Comparison of ENCODE assay signal across 14 cellular contexts in the genomic region with DNA sequence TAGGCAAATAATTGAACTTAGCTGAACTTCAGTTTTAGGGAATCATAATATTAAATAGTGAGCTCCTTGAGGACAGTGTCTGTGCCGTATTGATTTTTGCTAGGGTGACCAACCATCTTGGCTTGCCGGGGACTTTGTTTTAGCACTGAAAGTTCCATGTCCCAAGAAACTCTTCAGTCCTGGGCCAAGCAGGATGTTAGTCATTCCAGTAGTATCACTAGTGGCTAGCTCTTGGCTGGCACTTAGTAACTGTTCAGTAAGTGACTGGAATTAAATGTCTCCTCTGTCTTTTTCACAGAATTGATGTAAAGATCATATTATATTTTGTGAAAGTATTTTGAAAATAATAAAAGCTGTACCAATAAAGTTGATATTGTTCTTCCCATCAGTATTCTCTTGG. TPM values are rescaled to one million over a fixed set of nuclear protein-coding genes. Genes with fewer than 3 reads are reported as not detected.
DNase-seq lines count a peak whose midpoint lies in the region; ATAC-seq, FAIRE-seq and TF ChIP-seq lines count a peak whose summit lies in the region.
"Had no signal": no experiment of that assay in that cellular context is flagged by ENCODE, and none has a peak within 500 bp of the region (broad histone marks: within the 10 kb centered on the region; RNA-seq: fewer than 3 reads in every experiment).

No MANE protein-coding gene starts in this region.

- in situ Hi-C loops in HepG2 (cut with HindIII; ENCODE audit: extremely low pct_ligation_motif_present, low pct_unique_long_range_greater_than_20kb) = no loop called here

- H4K20me1 ChIP-seq in HepG2 (ENCODE audit: insufficient read depth, low read length) = no peaks in the 10 kb centered on the region
- no peaks in the 10 kb centered on the region; the same call in 1 of the 2 replicates for H4K20me1 ChIP-seq in PC-9 (ENCODE audit: insufficient read depth)

- H3K4me3 ChIP-seq in HepG2 (replicated peaks in 1 of 3; ENCODE audit: insufficient read depth in 1 of 3, low read depth in 2 of 3, low read length in 3 of 3) = no peak overlapping the region
- no peak overlapping the region for H3K4me3 ChIP-seq in PC-9

- FAIRE-seq in HepG2 (lab: Jason Lieb, UNC) = no peak
- FAIRE-seq: HTR-8/SVneo, keratinocyte had no signal

- H3K27ac ChIP-seq in HepG2 (ENCODE audit: extremely low read length, insufficient read depth, low read length) (no peak overlapping the region), PC-9 (no peak overlapping the region)

- no peak for TF ChIP-seq POLR2A in HepG2 (IDR thresholded peaks at IDR 0.05; ENCODE audit: insufficient read depth in 1 of 2, low read depth in 2 of 2, low read length in 2 of 2)

- H3F3A ChIP-seq in PC-9 (ENCODE audit: insufficient read depth, low read depth) = no peaks in the 10 kb centered on the region

- DNase-seq in HT1080 (ENCODE audit: low read depth) (peak; percentile 63), glomerular visceral epithelial cell (ENCODE audit: extremely low spot score) (peak; percentile 26), HepG2 (ENCODE audit: low spot score) (no peak), NCI-H2171 treated with DMSO at 0.1 percent for 48 hours (lab: John Stamatoyannopoulos, UW) (no peak), NCI-H2227 (lab: John Stamatoyannopoulos, UW; ENCODE audit: unreplicated experiment) (no peak), PC-9 (no peak)
- DNase-seq: activated CD8-positive, alpha-beta memory T cell treated with anti-CD3 and anti-CD28 coated beads, Interleukin-2, amount 50 U/mL, for 4 hours; DMS79; NCI-H510A; retina had no signal

- H3K27me3 ChIP-seq in HepG2 (ENCODE audit: control insufficient read depth in 1 of 2, insufficient read depth in 2 of 2, low read length in 2 of 2) (no peaks in the 10 kb centered on the region), PC-9 (ENCODE audit: insufficient read depth, low read depth) (no peaks in the 10 kb centered on the region)

- 100% methylated on average over 2 of the region's 2 CpGs for WGBS in HepG2 (ENCODE audit: low lambda C conversion rate)

- no peak overlapping the region for H3K9ac ChIP-seq in HepG2 (ENCODE audit: insufficient read depth, low read depth, low read length)

- H3K4me2 ChIP-seq in HepG2 (ENCODE audit: low read depth, low read length) (no peak overlapping the region), PC-9 (no peak overlapping the region)

- CTCF ChIA-PET in HepG2 (lab: Yijun Ruan, JAX; ENCODE audit: low intra/inter-chr PET ratio, low total read pairs) = no interaction called here
- CTCF ChIA-PET in PC-9 (lab: Charles Lee) = no interaction called here

- no TSS peak for BruUV-seq in HepG2 (replicated peaks; lab: Mats Ljungman, UMichigan)
- BruUV-seq in PC-9 (replicated peaks; lab: Mats Ljungman, UMichigan) = no TSS peak

- intact Hi-C loops in HepG2 (cut with micrococcal nuclease; ENCODE audit: unreplicated experiment) = no loop called here
- intact Hi-C loops in PC-9 (cut with micrococcal nuclease; ENCODE audit: unreplicated experiment) = no loop called here

- H2AFZ ChIP-seq in HepG2 (ENCODE audit: low read length) (no peak overlapping the region), PC-9 (no peak overlapping the region)

- no peaks in the 10 kb centered on the region for H3K79me2 ChIP-seq in HepG2 (ENCODE audit: insufficient read depth, low read length)
- H3K79me2 ChIP-seq in PC-9 (ENCODE audit: low read depth) = peaks cover 5% of the 10 kb centered on the region; the same call in 1 of the 2 replicates

- H3K4me1 ChIP-seq in HepG2 (ENCODE audit: insufficient read depth, low read length) = no peaks in the 10 kb centered on the region
- H3K4me1 ChIP-seq in PC-9 (replicated peaks; ENCODE audit: insufficient read depth) = no peaks in the 10 kb centered on the region

- POLR2A ChIA-PET in HepG2 (lab: Yijun Ruan, JAX) (no interaction called here), PC-9 (lab: Charles Lee; ENCODE audit: unreplicated experiment) (no interaction called here)

- H3K9me3 ChIP-seq in HepG2 (ENCODE audit: low read length) (no peaks in the 10 kb centered on the region), PC-9 (ENCODE audit: insufficient read depth, low read depth) (0 out of 2 replicates have a peak, but pooled peaks cover 6% of the 10 kb centered on the region)

- peak; percentile 84 for ATAC-seq in GM18502 (IDR thresholded peaks at IDR 0.05; ENCODE audit: poor library complexity, unreplicated experiment)
- peak; percentile 74 for ATAC-seq in GM21619 (IDR thresholded peaks at IDR 0.05; ENCODE audit: unreplicated experiment)
- ATAC-seq in HepG2 = no peak

- TF ChIP-seq RAD21 in HepG2 (CRISPR knock-in tag; IDR thresholded peaks at IDR 0.05) = no peak

- no peak for TF ChIP-seq CTCF in HepG2 (CRISPR knock-in tag; IDR thresholded peaks at IDR 0.05)
- no peak for TF ChIP-seq CTCF in PC-9 (conservative IDR thresholded peaks at IDR 0.05)

- TF ChIP-seq EP300 in HepG2 (IDR thresholded peaks at IDR 0.05; ENCODE audit: low read depth in 2 of 2, low read length in 2 of 2) (no peak), HepG2 (CRISPR knock-in tag; IDR thresholded peaks at IDR 0.05; ENCODE audit: borderline replicate concordance) (no peak)

- no peaks in the 10 kb centered on the region for H3K36me3 ChIP-seq in HepG2 (replicated peaks in 1 of 2; ENCODE audit: control insufficient read depth in 1 of 2, insufficient read depth in 2 of 2, low read length in 2 of 2)
- H3K36me3 ChIP-seq in PC-9 (ENCODE audit: low read depth) = peaks cover 5% of the 10 kb centered on the region; the same call in 1 of the 2 replicates

- H3K9me2 ChIP-seq in PC-9 (ENCODE audit: insufficient read depth) = no peaks in the 10 kb centered on the region

TF ChIP-seq in HepG2, 621 proteins besides CTCF, POLR2A, EP300 and RAD21 (continues in another document):
- no peak for TF ChIP-seq MBNL3 (CRISPR knock-in tag; conservative IDR thresholded peaks at IDR 0.05)
- no peak for TF ChIP-seq ZNF256 (CRISPR knock-in tag; conservative IDR thresholded peaks at IDR 0.05)
- no peak for TF ChIP-seq KLF9 (CRISPR knock-in tag; IDR thresholded peaks at IDR 0.05; ENCODE audit: low read depth)
- TF ChIP-seq HNRNPL (IDR thresholded peaks at IDR 0.05; ENCODE audit: low read depth, low read length) = no peak

RNA-seq across cellular contexts. Expression of gene RSRC1, which starts 42.3 kb away (rescaled TPM):
- total RNA-seq in HT1080 (2014; rRNA removed; shearing (Covaris generic)) = 41.1 and 48.3 TPM in 2 replicates
- 33.2 and 44.3 TPM in 2 replicates for polyA plus RNA-seq in HT1080 (2015; cell fraction: cytosol; rRNA removed)
- 30.5 and 34.7 TPM in 2 replicates for polyA plus RNA-seq in HT1080 (2015; cell fraction: nucleus; rRNA removed)
- 63.0 and 71.9 TPM in 2 replicates for total RNA-seq in HepG2 (2016; rRNA removed; fragmentation: Illumina TruSeq; extraction: Trizol)
- 79.4 and 93.3 TPM in 2 replicates for total RNA-seq in HepG2 (2016; cell fraction: cytosol; rRNA removed; fragmentation: Illumina TruSeq; extraction: Trizol; ENCODE audit: low read depth)
- total RNA-seq in HepG2 (2016; cell fraction: insoluble cytoplasmic fraction; rRNA removed; fragmentation: Illumina TruSeq; extraction: Trizol) = 58.4 and 76.6 TPM in 2 replicates
- 22.8 and 25.2 TPM in 2 replicates for total RNA-seq in HepG2 (2016; cell fraction: membrane; rRNA removed; fragmentation: Illumina TruSeq; extraction: Trizol)
- total RNA-seq in HepG2 (2016; cell fraction: nucleus; rRNA removed; fragmentation: Illumina TruSeq; extraction: Trizol) = 75.2 and 78.5 TPM in 2 replicates
- 4.1 and 4.9 TPM in 2 replicates for polyA plus RNA-seq in HepG2 (2011; rRNA removed)
- 2.4 and 3.1 TPM in 2 replicates for polyA plus RNA-seq in HepG2 (2011; cell fraction: cytosol; rRNA removed)
- polyA plus RNA-seq in HepG2 (2011; cell fraction: nucleus; rRNA removed) = 3.2 and 3.5 TPM in 2 replicates
- polyA plus RNA-seq in HepG2 (2012) = 11.4 and 15.5 TPM in 2 replicates
- polyA plus RNA-seq in HepG2 (2016; cell fraction: cytosol; fragmentation: Illumina TruSeq; extraction: Trizol; ENCODE audit: low read depth) = 3.7 and 4.7 TPM in 2 replicates
- 56.6 and 58.3 TPM in 2 replicates for polyA plus RNA-seq in HepG2 (2016; cell fraction: insoluble cytoplasmic fraction; fragmentation: Illumina TruSeq; extraction: Trizol; ENCODE audit: low read depth)
- polyA plus RNA-seq in HepG2 (2016; cell fraction: membrane; fragmentation: Illumina TruSeq; extraction: Trizol; ENCODE audit: low read depth) = 8.6 and 9.5 TPM in 2 replicates
- polyA plus RNA-seq in HepG2 (2016; cell fraction: nucleus; fragmentation: Illumina TruSeq; extraction: Trizol; ENCODE audit: insufficient read depth, low read depth) = 20.7 and 22.9 TPM in 2 replicates
- polyA minus RNA-seq in HepG2 (2011; rRNA and poly(A)+ RNA removed; ENCODE audit: low replicate concordance) = 3.2 and 13.5 TPM in 2 replicates
- polyA minus RNA-seq in HepG2 (2011; cell fraction: cytosol; rRNA and poly(A)+ RNA removed) = 6.7 and 8.6 TPM in 2 replicates
- polyA minus RNA-seq in HepG2 (2011; cell fraction: nucleus; rRNA and poly(A)+ RNA removed) = 64.5 and 72.1 TPM in 2 replicates
- total RNA-seq in PC-9 (2021) = 43.1 and 60.3 TPM in 2 replicates

RNA-seq across cellular contexts. Expression of gene SHOX2, which starts 46.0 kb away (rescaled TPM):
- total RNA-seq in HT1080 (2014; rRNA removed; shearing (Covaris generic)) = 9.8 and 10.2 TPM in 2 replicates
- polyA plus RNA-seq in HT1080 (2015; cell fraction: cytosol; rRNA removed) = 13.2 and 15.6 TPM in 2 replicates
- 36.6 and 48.7 TPM in 2 replicates for polyA plus RNA-seq in HT1080 (2015; cell fraction: nucleus; rRNA removed)
- total RNA-seq in HepG2 (2016; rRNA removed; fragmentation: Illumina TruSeq; extraction: Trizol) (0.11 and 0.13 TPM in 2 replicates), PC-9 (2021) (0.95 and 1.0 TPM in 2 replicates)
- total RNA-seq in HepG2 (2016; cell fraction: cytosol; rRNA removed; fragmentation: Illumina TruSeq; extraction: Trizol; ENCODE audit: low read depth) = 0.09 and 0.10 TPM in 2 replicates
- 0.09 TPM in 1 of 2 replicates, not detected in the other for total RNA-seq in HepG2 (2016; cell fraction: insoluble cytoplasmic fraction; rRNA removed; fragmentation: Illumina TruSeq; extraction: Trizol)
- 0.21 and 0.28 TPM in 2 replicates for total RNA-seq in HepG2 (2016; cell fraction: membrane; rRNA removed; fragmentation: Illumina TruSeq; extraction: Trizol)
- total RNA-seq in HepG2 (2016; cell fraction: nucleus; rRNA removed; fragmentation: Illumina TruSeq; extraction: Trizol) = 0.25 and 0.28 TPM in 2 replicates
- polyA plus RNA-seq in HepG2 (2011; rRNA removed) = not detected in 2 replicates
- 0.01 TPM in 1 of 2 replicates, not detected in the other for polyA plus RNA-seq in HepG2 (2011; cell fraction: cytosol; rRNA removed)
- polyA plus RNA-seq in HepG2 (2011; cell fraction: nucleus; rRNA removed) = 0.03 TPM in 1 of 2 replicates, not detected in the other
- 0.05 and 0.09 TPM in 2 replicates for polyA plus RNA-seq in HepG2 (2012)
- polyA plus RNA-seq in HepG2 (2016; cell fraction: cytosol; fragmentation: Illumina TruSeq; extraction: Trizol; ENCODE audit: low read depth) = 0.07 and 0.19 TPM in 2 replicates
- polyA plus RNA-seq in HepG2 (2016; cell fraction: insoluble cytoplasmic fraction; fragmentation: Illumina TruSeq; extraction: Trizol; ENCODE audit: low read depth) = 0.10 TPM in 1 of 2 replicates, not detected in the other
- polyA plus RNA-seq in HepG2 (2016; cell fraction: membrane; fragmentation: Illumina TruSeq; extraction: Trizol; ENCODE audit: low read depth) = 0.15 and 0.17 TPM in 2 replicates
- 0.15 and 0.21 TPM in 2 replicates for polyA plus RNA-seq in HepG2 (2016; cell fraction: nucleus; fragmentation: Illumina TruSeq; extraction: Trizol; ENCODE audit: insufficient read depth, low read depth)
- not detected in 2 replicates for polyA minus RNA-seq in HepG2 (2011; rRNA and poly(A)+ RNA removed; ENCODE audit: low replicate concordance)
- 0.10 TPM in 1 of 2 replicates, not detected in the other for polyA minus RNA-seq in HepG2 (2011; cell fraction: cytosol; rRNA and poly(A)+ RNA removed)
- polyA minus RNA-seq in HepG2 (2011; cell fraction: nucleus; rRNA and poly(A)+ RNA removed) = 0.13 and 0.37 TPM in 2 replicates

Comparison
In these comparisons a context has a peak if more than half of its experiments do, and no peak if none do; other contexts are left out.
1. DNase-seq: peak in HT1080 (single experiment) and glomerular visceral epithelial cell (single experiment); none in HepG2 (single experiment), NCI-H2171 treated with DMSO at 0.1 percent for 48 hours (single experiment), NCI-H2227 (single experiment) and PC-9 (0 of 2).